Comparison of ENCODE assay signal across 9 cellular contexts in genomic region chr2:159968282-159968900, GRCh38.
DNase-seq lines count a peak whose midpoint lies in the region; ATAC-seq and TF ChIP-seq lines count a peak whose summit lies in the region.
"Had no signal": no experiment of that assay in that cellular context is flagged by ENCODE, and none has a peak within 500 bp of the region (broad histone marks: within the 10 kb centered on the region; RNA-seq: fewer than 3 reads in every experiment).

No MANE protein-coding gene starts in this region.

- peak; percentile 15 for DNase-seq in DMS153 treated with DMSO at 0.1 percent for 48 hours (lab: John Stamatoyannopoulos, UW; ENCODE audit: unreplicated experiment)
- no peak for DNase-seq in LNCaP clone FGC (ENCODE audit: low read depth)
- DNase-seq in SK-N-DZ (ENCODE audit: low spot score): peak; percentile 25
- DNase-seq in fibroblast of mammary gland (ENCODE audit: low read depth): peak; percentile 50
- no peak for DNase-seq in NCI-H128 (lab: John Stamatoyannopoulos, UW; ENCODE audit: unreplicated experiment)

- TF ChIP-seq CTCF in LNCaP clone FGC (IDR thresholded peaks at IDR 0.05; ENCODE audit: control insufficient read depth, extremely low read depth, insufficient read depth) (peak; percentile 76), fibroblast of mammary gland (conservative IDR thresholded peaks at IDR 0.05; ENCODE audit: control insufficient read depth, insufficient read depth, low read depth, low read length) (peak; percentile 53), parathyroid adenoma (IDR thresholded peaks at IDR 0.05) (peak; percentile 26)

- no peak overlapping the region for H3K9ac ChIP-seq in parathyroid adenoma

- no peak overlapping the region for H3K27ac ChIP-seq in parathyroid adenoma
- H3K27ac ChIP-seq: neutrophil had no signal

- peak; percentile 44 for ATAC-seq in GM19397 (IDR thresholded peaks at IDR 0.05; ENCODE audit: unreplicated experiment)
- ATAC-seq in GM18873 (IDR thresholded peaks at IDR 0.05; ENCODE audit: low FRiP score, unreplicated experiment): no peak

- no peaks in the 10 kb centered on the region for H3K79me2 ChIP-seq in parathyroid adenoma

- H3K4me3 ChIP-seq in LNCaP clone FGC (ENCODE audit: low read depth, low read length) (no peak overlapping the region), fibroblast of mammary gland (ENCODE audit: control insufficient read depth, low read depth, low read length) (no peak overlapping the region), parathyroid adenoma (ENCODE audit: low read depth, low read length) (no peak overlapping the region)

- H3K36me3 ChIP-seq in parathyroid adenoma (ENCODE audit: control insufficient read depth, insufficient read depth, low read length): no peaks in the 10 kb centered on the region
- H3K36me3 ChIP-seq: neutrophil had no signal

- no peaks in the 10 kb centered on the region for H3K27me3 ChIP-seq in parathyroid adenoma (ENCODE audit: control insufficient read depth, insufficient read depth, low read length)
- H3K27me3 ChIP-seq: neutrophil had no signal

- H2AFZ ChIP-seq in parathyroid adenoma: no peak overlapping the region

- H3K4me1 ChIP-seq in parathyroid adenoma: no peaks in the 10 kb centered on the region

- no peak overlapping the region for H3K4me2 ChIP-seq in parathyroid adenoma (ENCODE audit: low read length)

- H3K9me3 ChIP-seq in parathyroid adenoma (ENCODE audit: control insufficient read depth, low read length): no peaks in the 10 kb centered on the region
- H3K9me3 ChIP-seq: neutrophil had no signal

Comparison
In these comparisons a context has a peak if more than half of its experiments do, and no peak if none do; other contexts are left out.
1. DNase-seq: peak in DMS153 treated with DMSO at 0.1 percent for 48 hours (single experiment), SK-N-DZ (single experiment) and fibroblast of mammary gland (single experiment); none in LNCaP clone FGC (single experiment) and NCI-H128 (single experiment).
2. CTCF ChIP-seq: peak in every context shown above with its lines; median percentile 76 in LNCaP clone FGC; 53 in fibroblast of mammary gland; 26 in parathyroid adenoma.